In the genomic region with DNA sequence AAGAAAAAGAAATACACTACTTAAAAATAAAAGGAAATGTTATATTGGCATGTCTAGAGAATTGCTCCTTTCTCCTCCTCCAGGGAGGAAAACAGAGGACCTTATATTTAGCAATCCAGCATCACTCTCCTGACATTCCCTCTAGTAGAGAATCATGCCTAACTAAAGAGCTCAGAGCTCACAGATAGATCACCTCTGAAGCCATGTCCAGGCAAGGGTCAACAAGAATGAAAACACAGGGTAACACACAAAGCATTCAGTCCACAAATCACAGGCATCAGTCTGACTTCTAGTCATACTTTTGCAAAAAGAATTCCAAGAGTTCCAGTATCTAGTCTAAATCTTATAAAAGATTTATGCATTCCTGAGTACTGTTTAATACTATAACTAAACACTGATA, we compare ENCODE assay signal across 20 cellular contexts. TPM values are rescaled to one million over a fixed set of nuclear protein-coding genes. Genes with fewer than 3 reads are reported as not detected.
DNase-seq lines count a peak whose midpoint lies in the region; ATAC-seq and TF ChIP-seq lines count a peak whose summit lies in the region.
"Had no signal": no experiment of that assay in that cellular context is flagged by ENCODE, and none has a peak within 500 bp of the region (broad histone marks: within the 10 kb centered on the region; RNA-seq: fewer than 3 reads in every experiment).

No MANE protein-coding gene starts in this region.

- TF ChIP-seq CTCF in spleen (IDR thresholded peaks at IDR 0.05 in 8 of 11, conservative IDR thresholded peaks at IDR 0.05 in 3 of 11) (no peak), upper lobe of left lung (IDR thresholded peaks at IDR 0.05) (no peak), osteocyte (IDR thresholded peaks at IDR 0.05) (no peak)

- TF ChIP-seq EP300 in upper lobe of left lung (IDR thresholded peaks at IDR 0.05) = no peak

- H3K27me3 ChIP-seq in spleen (replicated peaks in 1 of 7) = no peaks in the 10 kb centered on the region
- no peaks in the 10 kb centered on the region for H3K27me3 ChIP-seq in upper lobe of left lung
- H3K27me3 ChIP-seq: body of pancreas, neutrophil, thyroid gland had no signal

- TF ChIP-seq POLR2A in spleen (IDR thresholded peaks at IDR 0.05) = no peak
- TF ChIP-seq POLR2A in upper lobe of left lung (IDR thresholded peaks at IDR 0.05) = no peak

- H3K9me3 ChIP-seq in KOPT-K1 (ENCODE audit: insufficient read depth, low read length, poor library complexity, severe bottlenecking) = no peaks in the 10 kb centered on the region
- H3K9me3 ChIP-seq in spleen = no peaks in the 10 kb centered on the region
- no peaks in the 10 kb centered on the region for H3K9me3 ChIP-seq in upper lobe of left lung
- H3K9me3 ChIP-seq: body of pancreas, lower lobe of right lung, neutrophil, thyroid gland had no signal

- peaks cover 31 to 90% (median 54%) of the 10 kb centered on the region in 6 donors for H3K4me1 ChIP-seq in spleen
- peaks cover 29 to 53% (median 37%) of the 10 kb centered on the region in 4 donors for H3K4me1 ChIP-seq in upper lobe of left lung

- no peaks in the 10 kb centered on the region for H3K9me3 Mint-ChIP-seq in activated CD4-positive, alpha-beta T cell treated with anti-CD3 and anti-CD28 coated beads, Interleukin-2, amount 10 ng/mL, durations not matched to agents 24 days and 14 days
- H3K9me3 Mint-ChIP-seq in osteocyte (ENCODE audit: unreplicated experiment) = no peaks in the 10 kb centered on the region
- H3K9me3 Mint-ChIP-seq: activated naive CD8-positive, alpha-beta T cell treated with anti-CD3 and anti-CD28 coated beads, Interleukin-2, amount 10 ng/mL, durations not matched to agents 7 days and 5 days; WTC11 had no signal

- intact Hi-C loops in activated CD4-positive, alpha-beta T cell treated with anti-CD3 and anti-CD28 coated beads, Interleukin-2, amount 10 ng/mL, durations not matched to agents 24 days and 14 days (cut with micrococcal nuclease) = no loop called here
- intact Hi-C loops in spleen (cut with DNase I; ENCODE audit: low total_unique reads) = no loop called here

- no peak for DNase-seq in activated CD4-positive, alpha-beta T cell treated with anti-CD3 and anti-CD28 coated beads, Interleukin-2, amount 10 ng/mL, durations not matched to agents 24 days and 14 days
- DNase-seq in activated CD4-positive, alpha-beta T cell treated with anti-CD3 and anti-CD28 coated beads for 1 hour = no peak
- DNase-seq in epithelial cell of prostate (ENCODE audit: low read depth, low spot score) (no peak), spleen (no peak), upper lobe of left lung (no peak), osteocyte (ENCODE audit: extremely low spot score, unreplicated experiment) (no peak)
- DNase-seq: activated naive CD8-positive, alpha-beta T cell treated with anti-CD3 and anti-CD28 coated beads, Interleukin-2, amount 10 ng/mL, durations not matched to agents 7 days and 5 days; effector CD4-positive, alpha-beta T cell; hypothalamus; lower lobe of right lung; NCI-H146; NCI-H510A treated with DMSO at 0.1 percent for 48 hours; stimulated activated naive CD4-positive, alpha-beta T cell treated with Interleukin-2 at 50 U/mL for 16 hours; thyroid gland had no signal

- no peaks in the 10 kb centered on the region for H3K27me3 Mint-ChIP-seq in activated CD4-positive, alpha-beta T cell treated with anti-CD3 and anti-CD28 coated beads, Interleukin-2, amount 10 ng/mL, durations not matched to agents 24 days and 14 days
- H3K27me3 Mint-ChIP-seq in osteocyte (ENCODE audit: unreplicated experiment) = no peaks in the 10 kb centered on the region
- H3K27me3 Mint-ChIP-seq: activated naive CD8-positive, alpha-beta T cell treated with anti-CD3 and anti-CD28 coated beads, Interleukin-2, amount 10 ng/mL, durations not matched to agents 7 days and 5 days had no signal

- peaks cover 74% of the 10 kb centered on the region for H3K36me3 Mint-ChIP-seq in activated CD4-positive, alpha-beta T cell treated with anti-CD3 and anti-CD28 coated beads, Interleukin-2, amount 10 ng/mL, durations not matched to agents 24 days and 14 days (ENCODE audit: low read depth)
- peaks cover 20% of the 10 kb centered on the region for H3K36me3 Mint-ChIP-seq in osteocyte (ENCODE audit: unreplicated experiment)

- ATAC-seq in upper lobe of left lung (ENCODE audit: low FRiP score in 2 of 2) = no peak
- no peak for ATAC-seq in GM18907 (IDR thresholded peaks at IDR 0.05; ENCODE audit: unreplicated experiment)
- ATAC-seq: body of pancreas, WTC11 had no signal

- peak overlapping the region; percentile 17 for H3K4me3 Mint-ChIP-seq in activated CD4-positive, alpha-beta T cell treated with anti-CD3 and anti-CD28 coated beads, Interleukin-2, amount 10 ng/mL, durations not matched to agents 24 days and 14 days
- H3K4me3 Mint-ChIP-seq in osteocyte (ENCODE audit: unreplicated experiment) = no peak overlapping the region
- H3K4me3 Mint-ChIP-seq: WTC11 had no signal

- H3K4me3 ChIP-seq in spleen = no peak overlapping the region
- H3K4me3 ChIP-seq in upper lobe of left lung = no peak overlapping the region
- H3K4me3 ChIP-seq: body of pancreas, lower lobe of right lung, thyroid gland had no signal

- peaks cover 53% of the 10 kb centered on the region for H3K4me1 Mint-ChIP-seq in activated CD4-positive, alpha-beta T cell treated with anti-CD3 and anti-CD28 coated beads, Interleukin-2, amount 10 ng/mL, durations not matched to agents 24 days and 14 days
- peaks cover 8% of the 10 kb centered on the region for H3K4me1 Mint-ChIP-seq in osteocyte (ENCODE audit: unreplicated experiment)

- no peak overlapping the region for H3K27ac Mint-ChIP-seq in activated CD4-positive, alpha-beta T cell treated with anti-CD3 and anti-CD28 coated beads, Interleukin-2, amount 10 ng/mL, durations not matched to agents 24 days and 14 days
- H3K27ac Mint-ChIP-seq in osteocyte (ENCODE audit: unreplicated experiment) = no peak overlapping the region
- H3K27ac Mint-ChIP-seq: WTC11 had no signal

- H3K27ac ChIP-seq in KOPT-K1 (ENCODE audit: low read depth, low read length, poor library complexity, severe bottlenecking) (peak overlapping the region; percentile 59), epithelial cell of prostate (peak overlapping the region; percentile 76), spleen (peak overlapping the region in 5 of 8 donors; percentile 42 to 86 (median 59)), upper lobe of left lung (peak overlapping the region in 2 of 4 donors; percentile 47 to 60)
- H3K27ac ChIP-seq: body of pancreas, C4-2B, thyroid gland had no signal

- H3K36me3 ChIP-seq in KOPT-K1 (ENCODE audit: insufficient read depth, low read length) (peaks cover 75% of the 10 kb centered on the region), spleen (peaks cover 0 to 77% (median 52%) of the 10 kb centered on the region in 6 donors), upper lobe of left lung (peaks cover 28 to 48% (median 39%) of the 10 kb centered on the region in 4 donors)

RNA-seq across cellular contexts. Expression of gene HASPIN, which starts 4.4 kb away (rescaled TPM):
- 25.1 and 25.3 TPM in 2 replicates for total RNA-seq in activated CD4-positive, alpha-beta T cell treated with anti-CD3 and anti-CD28 coated beads, Interleukin-2, amount 10 ng/mL, durations not matched to agents 24 days and 14 days
- 1 to 10 TPM; 1.5 to 4.7 (median 2.6) TPM for total RNA-seq in spleen
- polyA plus RNA-seq in spleen = 1 to 10 TPM in 2 of 3 donors, under 1 TPM in 1; 0.74 to 2.5 (median 1.8) TPM
- total RNA-seq in upper lobe of left lung = 1 to 10 TPM in 2 of 6 donors, under 1 TPM in 2, not detected in 2; 0.49 to 1.7 (median 0.81) TPM
- 1.9 and 2.6 TPM in 2 replicates for total RNA-seq in osteocyte
- total RNA-seq: body of pancreas had no signal

RNA-seq across cellular contexts. Expression of gene P2RX5, which starts 23.3 kb away (rescaled TPM):
- total RNA-seq in activated CD4-positive, alpha-beta T cell treated with anti-CD3 and anti-CD28 coated beads, Interleukin-2, amount 10 ng/mL, durations not matched to agents 24 days and 14 days = 92.3 and 92.8 TPM in 2 replicates
- total RNA-seq in spleen (100 to 1,000 TPM in 6 of 7 donors, 10 to 100 TPM in 1; 62.5 to 185 (median 143) TPM), upper lobe of left lung (10 to 100 TPM in 1 of 6 donors, 1 to 10 TPM in 3, under 1 TPM in 1, not detected in 1; 0.46 to 15.7 (median 2.5) TPM), osteocyte (0.34 and 0.43 TPM in 2 replicates)
- 100 to 1,000 TPM; 276 to 313 (median 280) TPM for polyA plus RNA-seq in spleen

RNA-seq across cellular contexts. Expression of gene EMC6, which starts 50.7 kb away (rescaled TPM):
- 69.4 and 70.5 TPM in 2 replicates for total RNA-seq in activated CD4-positive, alpha-beta T cell treated with anti-CD3 and anti-CD28 coated beads, Interleukin-2, amount 10 ng/mL, durations not matched to agents 24 days and 14 days
- total RNA-seq in spleen = 10 to 100 TPM in 5 of 7 donors, 1 to 10 TPM in 2; 6.0 to 28.8 (median 20.0) TPM
- 10 to 100 TPM; 49.1 to 85.3 (median 67.9) TPM for polyA plus RNA-seq in spleen
- total RNA-seq in upper lobe of left lung = 10 to 100 TPM in 4 of 6 donors, 1 to 10 TPM in 1, not detected in 1; 9.8 to 38.7 (median 36.5) TPM
- 37.0 and 43.8 TPM in 2 replicates for total RNA-seq in osteocyte

RNA-seq across cellular contexts. Expression of gene TAX1BP3, which starts 50.9 kb away (rescaled TPM):
- total RNA-seq in activated CD4-positive, alpha-beta T cell treated with anti-CD3 and anti-CD28 coated beads, Interleukin-2, amount 10 ng/mL, durations not matched to agents 24 days and 14 days = 28.7 and 29.0 TPM in 2 replicates
- total RNA-seq in spleen (10 to 100 TPM; 32.9 to 57.1 (median 53.5) TPM), upper lobe of left lung (100 to 1,000 TPM in 4 of 6 donors, 10 to 100 TPM in 2; 49.2 to 200 (median 126) TPM), osteocyte (149 TPM in 2 replicates)
- 10 to 100 TPM; 35.2 to 65.7 (median 47.9) TPM for polyA plus RNA-seq in spleen
